Comparison of ENCODE assay signal across 1 cellular context in genomic region chr10:34768972-34769330, GRCh38.
A peak's percentile ranks its signal among the peaks of the same experiment; 100 is the strongest.
TF ChIP-seq lines count a peak whose summit lies in the region.

No MANE protein-coding gene starts in this region.

TF ChIP-seq in HEK293, 187 proteins besides CTCF, POLR2A, EP300 and RAD21 (continued from another document):
- TF ChIP-seq, protein P1, sequence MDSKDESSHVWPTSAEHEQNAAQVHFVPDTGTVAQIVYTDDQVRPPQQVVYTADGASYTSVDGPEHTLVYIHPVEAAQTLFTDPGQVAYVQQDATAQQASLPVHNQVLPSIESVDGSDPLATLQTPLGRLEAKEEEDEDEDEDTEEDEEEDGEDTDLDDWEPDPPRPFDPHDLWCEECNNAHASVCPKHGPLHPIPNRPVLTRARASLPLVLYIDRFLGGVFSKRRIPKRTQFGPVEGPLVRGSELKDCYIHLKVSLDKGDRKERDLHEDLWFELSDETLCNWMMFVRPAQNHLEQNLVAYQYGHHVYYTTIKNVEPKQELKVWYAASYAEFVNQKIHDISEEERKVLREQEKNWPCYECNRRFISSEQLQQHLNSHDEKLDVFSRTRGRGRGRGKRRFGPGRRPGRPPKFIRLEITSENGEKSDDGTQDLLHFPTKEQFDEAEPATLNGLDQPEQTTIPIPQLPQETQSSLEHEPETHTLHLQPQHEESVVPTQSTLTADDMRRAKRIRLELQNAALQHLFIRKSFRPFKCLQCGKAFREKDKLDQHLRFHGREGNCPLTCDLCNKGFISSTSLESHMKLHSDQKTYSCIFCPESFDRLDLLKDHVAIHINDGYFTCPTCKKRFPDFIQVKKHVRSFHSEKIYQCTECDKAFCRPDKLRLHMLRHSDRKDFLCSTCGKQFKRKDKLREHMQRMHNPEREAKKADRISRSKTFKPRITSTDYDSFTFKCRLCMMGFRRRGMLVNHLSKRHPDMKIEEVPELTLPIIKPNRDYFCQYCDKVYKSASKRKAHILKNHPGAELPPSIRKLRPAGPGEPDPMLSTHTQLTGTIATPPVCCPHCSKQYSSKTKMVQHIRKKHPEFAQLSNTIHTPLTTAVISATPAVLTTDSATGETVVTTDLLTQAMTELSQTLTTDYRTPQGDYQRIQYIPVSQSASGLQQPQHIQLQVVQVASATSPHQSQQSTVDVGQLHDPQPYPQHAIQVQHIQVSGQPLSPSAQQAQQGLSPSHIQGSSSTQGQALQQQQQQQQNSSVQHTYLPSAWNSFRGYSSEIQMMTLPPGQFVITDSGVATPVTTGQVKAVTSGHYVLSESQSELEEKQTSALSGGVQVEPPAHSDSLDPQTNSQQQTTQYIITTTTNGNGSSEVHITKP (tag by site-specific recombination; IDR thresholded peaks at IDR 0.05): peak; percentile 55; the same call in 1 of the 2 replicates
